25 cellular contexts compared by ENCODE assay signal in genomic region chr2:96668771-96669170, GRCh38. TPM values are rescaled to one million over a fixed set of nuclear protein-coding genes. Genes with fewer than 3 reads are reported as not detected.
DNase-seq lines count a peak whose midpoint lies in the region; ATAC-seq and TF ChIP-seq lines count a peak whose summit lies in the region.
"Had no signal": no experiment of that assay in that cellular context is flagged by ENCODE, and none has a peak within 500 bp of the region (broad histone marks: within the 10 kb centered on the region; RNA-seq: fewer than 3 reads in every experiment).

No MANE protein-coding gene starts in this region.

- peaks cover 6% of the 10 kb centered on the region for H3K4me1 ChIP-seq in NT2/D1 (ENCODE audit: insufficient read depth, insufficient read length)
- H3K4me1 ChIP-seq in effector memory CD4-positive, alpha-beta T cell (ENCODE audit: control insufficient read depth, insufficient read depth, low read length, poor library complexity, severe bottlenecking), result no peaks in the 10 kb centered on the region
- H3K4me1 ChIP-seq: HAP-1 had no signal

- ATAC-seq in natural killer cell treated with Interleukin-12 subunit alpha and Interleukin-12 subunit beta and Interleukin-15 and Interleukin-18, amount 100 ng/mL, for 72 hours, result no peak
- ATAC-seq in natural killer cell (no peak), GM18858 (IDR thresholded peaks at IDR 0.05; ENCODE audit: unreplicated experiment) (no peak)
- no peak for ATAC-seq in activated CD4-positive, alpha-beta T cell treated with anti-CD3 and anti-CD28 coated beads for 36 hours
- ATAC-seq: A549 had no signal

- intact Hi-C loops in natural killer cell (cut with micrococcal nuclease), result no loop called here
- intact Hi-C loops in activated CD4-positive, alpha-beta T cell treated with anti-CD3 and anti-CD28 coated beads for 36 hours (cut with DNase I, micrococcal nuclease), result no loop called here

- H3K36me3 ChIP-seq in NT2/D1 (ENCODE audit: insufficient read depth, insufficient read length, low read length), result no peaks in the 10 kb centered on the region
- no peaks in the 10 kb centered on the region for H3K36me3 ChIP-seq in effector memory CD4-positive, alpha-beta T cell (ENCODE audit: control insufficient read depth, insufficient read depth, low read length)
- H3K36me3 ChIP-seq: HAP-1 had no signal

- peaks cover 4 to 7% of the 10 kb centered on the region in 2 donors for H3K4me1 Mint-ChIP-seq in natural killer cell treated with Interleukin-12 subunit alpha and Interleukin-12 subunit beta and Interleukin-15 and Interleukin-18, amount 100 ng/mL, for 72 hours (ENCODE audit: low read depth in 2 of 2)
- H3K4me1 Mint-ChIP-seq in natural killer cell (peaks cover 0 to 9% of the 10 kb centered on the region in 2 donors), nephron progenitor cell (peaks cover 8% of the 10 kb centered on the region)
- no peaks in the 10 kb centered on the region for H3K4me1 Mint-ChIP-seq in activated CD4-positive, alpha-beta T cell treated with anti-CD3 and anti-CD28 coated beads for 36 hours
- H3K4me1 Mint-ChIP-seq: B cell; CD8-positive, alpha-beta memory T cell had no signal

- no peak overlapping the region for H3K4me3 ChIP-seq in NT2/D1 (ENCODE audit: insufficient read length, low read depth)
- H3K4me3 ChIP-seq in effector memory CD4-positive, alpha-beta T cell (ENCODE audit: insufficient read depth, low read depth, low read length, poor library complexity, severe bottlenecking), result no peak overlapping the region
- H3K4me3 ChIP-seq: A549, HAP-1 had no signal

- H3K36me3 Mint-ChIP-seq in natural killer cell treated with Interleukin-12 subunit alpha and Interleukin-12 subunit beta and Interleukin-15 and Interleukin-18, amount 100 ng/mL, for 72 hours, result no peaks in the 10 kb centered on the region
- H3K36me3 Mint-ChIP-seq in natural killer cell (no peaks in the 10 kb centered on the region), nephron progenitor cell (ENCODE audit: low read depth) (no peaks in the 10 kb centered on the region)
- H3K36me3 Mint-ChIP-seq in activated CD4-positive, alpha-beta T cell treated with anti-CD3 and anti-CD28 coated beads for 36 hours (ENCODE audit: low read depth), result no peaks in the 10 kb centered on the region
- H3K36me3 Mint-ChIP-seq: CD8-positive, alpha-beta memory T cell had no signal

- H3K27me3 ChIP-seq in NT2/D1 (ENCODE audit: insufficient read depth, insufficient read length), result no peaks in the 10 kb centered on the region
- H3K27me3 ChIP-seq in effector memory CD4-positive, alpha-beta T cell (replicated peaks; ENCODE audit: control insufficient read depth, insufficient read depth, low read length, poor library complexity, severe bottlenecking), result no peaks in the 10 kb centered on the region

- peak overlapping the region; percentile 51 for H3K9ac ChIP-seq in NT2/D1 (ENCODE audit: insufficient read length, low read depth)
- H3K9ac ChIP-seq: KMS-11 had no signal

- H3K27ac ChIP-seq in effector memory CD4-positive, alpha-beta T cell (ENCODE audit: insufficient read depth, low read length, poor library complexity, severe bottlenecking), result no peak overlapping the region
- H3K27ac ChIP-seq: C4-2B, KMS-11 had no signal

- H3K4me3 Mint-ChIP-seq in natural killer cell treated with Interleukin-12 subunit alpha and Interleukin-12 subunit beta and Interleukin-15 and Interleukin-18, amount 100 ng/mL, for 72 hours, result no peak overlapping the region
- H3K4me3 Mint-ChIP-seq in natural killer cell, result no peak overlapping the region
- H3K4me3 Mint-ChIP-seq in nephron progenitor cell, result no peak overlapping the region
- H3K4me3 Mint-ChIP-seq in activated CD4-positive, alpha-beta T cell treated with anti-CD3 and anti-CD28 coated beads for 36 hours, result no peak overlapping the region
- H3K4me3 Mint-ChIP-seq: B cell; CD8-positive, alpha-beta memory T cell; HFFc6 had no signal

- no peaks in the 10 kb centered on the region for H3K9me3 Mint-ChIP-seq in natural killer cell treated with Interleukin-12 subunit alpha and Interleukin-12 subunit beta and Interleukin-15 and Interleukin-18, amount 100 ng/mL, for 72 hours
- H3K9me3 Mint-ChIP-seq in natural killer cell (peaks cover 0 to 3% of the 10 kb centered on the region in 2 donors), nephron progenitor cell (peaks cover 17% of the 10 kb centered on the region)
- H3K9me3 Mint-ChIP-seq in activated CD4-positive, alpha-beta T cell treated with anti-CD3 and anti-CD28 coated beads for 36 hours (ENCODE audit: low read depth), result peaks cover 1% of the 10 kb centered on the region
- H3K9me3 Mint-ChIP-seq: CD8-positive, alpha-beta memory T cell had no signal

- TF ChIP-seq CTCF in natural killer cell (IDR thresholded peaks at IDR 0.05) (no peak), nephron progenitor cell (IDR thresholded peaks at IDR 0.05) (no peak)

- H3K27me3 Mint-ChIP-seq in natural killer cell treated with Interleukin-12 subunit alpha and Interleukin-12 subunit beta and Interleukin-15 and Interleukin-18, amount 100 ng/mL, for 72 hours, result peaks cover 0 to 2% of the 10 kb centered on the region in 2 donors
- H3K27me3 Mint-ChIP-seq in natural killer cell (ENCODE audit: low read depth in 2 of 2) (peaks cover 0 to 4% of the 10 kb centered on the region in 2 donors), nephron progenitor cell (ENCODE audit: low read depth, poor library complexity) (peaks cover 22% of the 10 kb centered on the region)
- no peaks in the 10 kb centered on the region for H3K27me3 Mint-ChIP-seq in activated CD4-positive, alpha-beta T cell treated with anti-CD3 and anti-CD28 coated beads for 36 hours

- DNase-seq in natural killer cell treated with Interleukin-12 subunit alpha and Interleukin-12 subunit beta and Interleukin-15 and Interleukin-18, amount 100 ng/mL, for 72 hours (ENCODE audit: low spot score), result peak; percentile 13
- DNase-seq in natural killer cell (no peak), NT2/D1 (ENCODE audit: low read depth, low spot score) (no peak), nephron progenitor cell (no peak)
- DNase-seq in activated CD4-positive, alpha-beta T cell treated with anti-CD3 and anti-CD28 coated beads for 36 hours, result no peak
- DNase-seq in effector memory CD4-positive, alpha-beta T cell, result no peak
- DNase-seq: Calu3; CD8-positive, alpha-beta memory T cell; DND-41; HFFc6; MM.1S; NCI-H1417; NCI-H1694; NCI-H2081; NCI-H226; NCI-H510A; SHP77 treated with DMSO at 0.1 percent for 48 hours had no signal

- CTCF ChIA-PET in activated CD4-positive, alpha-beta T cell treated with anti-CD3 and anti-CD28 coated beads for 36 hours (lab: Charles Lee), result no interaction called here

- H3K9me3 ChIP-seq in NT2/D1 (ENCODE audit: insufficient read depth, low read length), result peaks cover 7% of the 10 kb centered on the region; the same call in 1 of the 2 replicates
- no peaks in the 10 kb centered on the region for H3K9me3 ChIP-seq in effector memory CD4-positive, alpha-beta T cell (ENCODE audit: control insufficient read depth, low read length)
- H3K9me3 ChIP-seq: HAP-1 had no signal

- no peak overlapping the region for H3K27ac Mint-ChIP-seq in natural killer cell treated with Interleukin-12 subunit alpha and Interleukin-12 subunit beta and Interleukin-15 and Interleukin-18, amount 100 ng/mL, for 72 hours
- H3K27ac Mint-ChIP-seq in natural killer cell, result no peak overlapping the region
- H3K27ac Mint-ChIP-seq in nephron progenitor cell, result peak overlapping the region; percentile 32
- no peak overlapping the region for H3K27ac Mint-ChIP-seq in activated CD4-positive, alpha-beta T cell treated with anti-CD3 and anti-CD28 coated beads for 36 hours
- H3K27ac Mint-ChIP-seq: B cell; CD8-positive, alpha-beta memory T cell; HFFc6 had no signal

- POLR2A ChIA-PET in activated CD4-positive, alpha-beta T cell treated with anti-CD3 and anti-CD28 coated beads for 36 hours (lab: Charles Lee), result no interaction called here

RNA-seq across cellular contexts. Expression of gene FER1L5, which starts 26.2 kb away (rescaled TPM):
- not detected for total RNA-seq in natural killer cell treated with Interleukin-12 subunit alpha and Interleukin-12 subunit beta and Interleukin-15 and Interleukin-18, amount 100 ng/mL, for 72 hours
- total RNA-seq in natural killer cell, result not detected
- not detected for total RNA-seq in activated CD4-positive, alpha-beta T cell treated with anti-CD3 and anti-CD28 coated beads for 36 hours
- total RNA-seq: B cell; Calu3; CD8-positive, alpha-beta memory T cell; HFFc6; HT1080; OCI-LY7 had no signal

RNA-seq across cellular contexts. Expression of gene KANSL3, which starts 30.7 kb away (rescaled TPM):
- 10 to 100 TPM; 62.3 to 95.6 TPM for total RNA-seq in natural killer cell treated with Interleukin-12 subunit alpha and Interleukin-12 subunit beta and Interleukin-15 and Interleukin-18, amount 100 ng/mL, for 72 hours
- 10 to 100 TPM; 73.9 to 98.0 (median 83.5) TPM for total RNA-seq in natural killer cell
- total RNA-seq in activated CD4-positive, alpha-beta T cell treated with anti-CD3 and anti-CD28 coated beads for 36 hours, result 10 to 100 TPM; 33.9 to 39.1 TPM
